ENCODE assay signal across 15 cellular contexts in the genomic region with DNA sequence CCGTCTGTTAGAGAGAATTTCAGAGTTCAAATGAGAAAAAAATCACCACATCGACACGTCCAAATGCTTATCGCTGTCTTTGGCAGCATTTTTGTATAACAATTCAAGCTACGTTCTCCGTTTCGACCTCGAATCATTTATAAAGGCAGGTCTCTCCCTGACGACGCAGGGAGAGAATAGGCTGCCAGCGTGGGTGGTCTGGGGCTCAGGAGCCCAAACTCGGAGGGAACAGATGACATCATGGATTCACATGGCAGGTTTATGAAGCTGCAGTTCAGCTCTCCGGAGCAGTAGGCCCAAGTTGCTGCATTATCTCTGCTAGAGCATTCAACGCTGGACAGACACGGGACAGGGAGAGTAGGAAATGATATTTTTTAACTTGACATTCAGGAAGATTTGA.
DNase-seq lines count a peak whose midpoint lies in the region; ATAC-seq and TF ChIP-seq lines count a peak whose summit lies in the region.
"Had no signal": no experiment of that assay in that cellular context is flagged by ENCODE, and none has a peak within 500 bp of the region (broad histone marks: within the 10 kb centered on the region; RNA-seq: fewer than 3 reads in every experiment).

No MANE protein-coding gene starts in this region.

- no peak for TF ChIP-seq CTCF in testis (IDR thresholded peaks at IDR 0.05)

- WGBS in testis, 2 donors = 34 to 46% methylated on average over 15 of the region's 15 CpGs

- H3K4me1 ChIP-seq in muscle layer of duodenum (ENCODE audit: control insufficient read depth in 1 of 2, insufficient read depth in 2 of 2, low read length in 2 of 2) (peaks cover 0 to 8% of the 10 kb centered on the region in 2 donors), testis (peaks cover 4% of the 10 kb centered on the region)

- H3K27ac ChIP-seq in muscle layer of duodenum (ENCODE audit: low read length) (peak overlapping the region; percentile 34), testis (peak overlapping the region; percentile 46 to 58)
- H3K27ac ChIP-seq: HL-60, VCaP had no signal

- intact Hi-C loops in Right ventricle myocardium superior (cut with DNase I) = no loop called here
- intact Hi-C loops in testis (cut with DNase I; ENCODE audit: low total_unique reads) = no loop called here

- TF ChIP-seq POLR2A in testis (IDR thresholded peaks at IDR 0.05) = no peak

- H3K36me3 ChIP-seq in muscle layer of duodenum (ENCODE audit: control insufficient read depth in 1 of 2, insufficient read depth in 2 of 2, low read length in 2 of 2) (no peaks in the 10 kb centered on the region), testis (ENCODE audit: low read depth, missing control alignments) (no peaks in the 10 kb centered on the region)

- ATAC-seq in Right ventricle myocardium superior (ENCODE audit: poor library complexity) = peak; percentile 52
- ATAC-seq in HG03196 (IDR thresholded peaks at IDR 0.05; ENCODE audit: unreplicated experiment) = no peak

- H3K9me3 ChIP-seq in muscle layer of duodenum (ENCODE audit: control insufficient read depth in 1 of 2, low read length in 2 of 2) (no peaks in the 10 kb centered on the region), testis (no peaks in the 10 kb centered on the region)

- H3K4me3 ChIP-seq in muscle layer of duodenum (ENCODE audit: low read depth in 1 of 2, low read length in 2 of 2) = no peak overlapping the region
- H3K4me3 ChIP-seq in testis = no peak overlapping the region

- peak; percentile 35 for DNase-seq in amniotic epithelial cell (ENCODE audit: low read depth)
- DNase-seq in Right ventricle myocardium superior = no peak
- DNase-seq in testis = peak; percentile 62
- no peak for DNase-seq in activated naive CD4-positive, alpha-beta T cell treated with anti-CD3 and anti-CD28 coated beads, Interleukin-2, amount 50 U/mL, for 16 hours
- no peak for DNase-seq in activated effector memory CD4-positive, alpha-beta T cell treated with Interleukin-2 at 50 U/mL for 16 hours
- DNase-seq: activated gamma-delta T cell, C1 segment of cervical spinal cord, DMS79 treated with DMSO at 0.1 percent for 48 hours, NCI-H1436 treated with DMSO at 0.1 percent for 48 hours, NCI-H446, occipital lobe had no signal

- H3K27me3 ChIP-seq in muscle layer of duodenum (ENCODE audit: low read depth, low read length) (no peaks in the 10 kb centered on the region), testis (no peaks in the 10 kb centered on the region)

Comparison
In these comparisons a context has a peak if more than half of its experiments do, and no peak if none do; other contexts are left out.
1. DNase-seq: peak in amniotic epithelial cell (single experiment) and testis (single experiment); none in Right ventricle myocardium superior (single experiment), activated naive CD4-positive, alpha-beta T cell treated with anti-CD3 and anti-CD28 coated beads, Interleukin-2, amount 50 U/mL, for 16 hours (single experiment) and activated effector memory CD4-positive, alpha-beta T cell treated with Interleukin-2 at 50 U/mL for 16 hours (single experiment).